8 cellular contexts compared by ENCODE assay signal in the genomic region with DNA sequence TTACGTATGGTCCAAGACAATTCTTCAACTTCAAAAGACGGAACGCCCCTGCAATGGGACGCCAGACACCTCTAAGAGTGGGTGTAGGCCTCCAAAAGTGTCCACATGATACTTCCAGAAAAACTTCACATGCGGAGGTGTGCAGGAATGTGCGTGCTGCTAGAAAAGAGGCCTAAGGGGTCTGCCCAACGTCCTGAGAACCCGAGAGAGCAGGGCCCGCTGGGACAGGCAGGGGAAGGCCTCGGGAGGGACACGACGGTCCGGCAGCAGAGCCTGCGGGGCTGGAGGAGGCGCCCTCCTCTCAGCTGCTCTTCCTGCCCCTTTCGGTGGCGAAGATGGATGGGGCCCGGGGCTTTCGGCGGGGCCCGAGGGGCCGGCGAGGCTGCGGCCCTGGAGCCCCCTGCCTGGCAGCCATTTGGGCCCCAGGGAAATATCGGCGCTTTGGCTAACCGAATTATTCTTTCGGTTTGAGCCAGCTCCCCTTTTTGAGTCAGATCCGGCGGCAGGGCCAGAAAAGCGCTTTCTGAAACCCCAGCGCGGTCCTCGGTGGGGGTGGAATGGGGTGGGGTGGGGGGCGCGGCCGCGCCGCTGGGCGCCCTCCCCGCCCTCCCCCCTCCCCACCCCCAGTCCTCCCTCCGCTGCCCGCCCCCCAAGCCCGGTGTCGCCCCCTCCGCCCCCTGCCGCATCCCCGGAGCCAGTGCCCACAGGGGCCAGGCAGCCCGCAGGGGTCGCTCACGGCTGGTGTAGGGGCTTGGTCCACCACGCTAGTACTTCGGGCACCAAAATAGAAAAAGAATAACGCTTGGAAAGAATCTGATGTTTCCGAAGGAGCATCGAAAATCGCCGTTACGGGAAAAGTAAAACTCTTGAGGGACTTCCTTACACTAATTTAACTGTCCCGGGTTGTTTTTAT.
DNase-seq lines count a peak whose midpoint lies in the region; ATAC-seq and TF ChIP-seq lines count a peak whose summit lies in the region.

No MANE protein-coding gene starts in this region.

- no peak for TF ChIP-seq POLR2A in NB4 (IDR thresholded peaks at IDR 0.05; ENCODE audit: extremely low read depth, insufficient read length)

- no peaks in the 10 kb centered on the region for H3K9me3 ChIP-seq in iPS-20b (ENCODE audit: insufficient read depth, low read depth, low read length)

- H3K4me1 ChIP-seq in iPS-20b (ENCODE audit: insufficient read depth, low read length): peaks cover 3% of the 10 kb centered on the region; the same call in 1 of the 2 replicates

- H3K4me3 ChIP-seq in NB4 (ENCODE audit: low read depth, low read length): peak overlapping the region; percentile 45
- H3K4me3 ChIP-seq in iPS-20b (ENCODE audit: low read length): peak overlapping the region; percentile 62

- H3K27ac ChIP-seq in iPS-20b (ENCODE audit: low read length): no peak overlapping the region

- H3K27me3 ChIP-seq in iPS-20b (ENCODE audit: insufficient read depth, low read length): peaks cover 71% of the 10 kb centered on the region

- peak overlapping the region; percentile 29; the same call in 1 of the 2 replicates for H3K9ac ChIP-seq in iPS-20b (ENCODE audit: low read depth, low read length)

- peak; percentile 74 for DNase-seq in NB4 (ENCODE audit: low read depth)
- peak; percentile 59 for DNase-seq in activated naive CD4-positive, alpha-beta T cell treated with anti-CD3 and anti-CD28 coated beads, Interleukin-2, amount 50 U/mL, for 16 hours
- DNase-seq in stimulated activated CD4-positive, alpha-beta T cell treated with anti-CD3 and anti-CD28 coated beads, Interleukin-2, amount 100 ng/mL, for 48 hours: peak; percentile 63 to 64
- no peak for DNase-seq in NCI-H69 (lab: John Stamatoyannopoulos, UW)
- no peak for DNase-seq in HPDE6-E6E7 (ENCODE audit: extremely low spot score)

- ATAC-seq in GM18909 (IDR thresholded peaks at IDR 0.05; ENCODE audit: poor library complexity, unreplicated experiment) (peak; percentile 38), GM18870 (IDR thresholded peaks at IDR 0.05; ENCODE audit: unreplicated experiment) (no peak)

- peak; percentile 20 for TF ChIP-seq CTCF in NB4 (IDR thresholded peaks at IDR 0.05; ENCODE audit: low read depth, low read length)

- no peaks in the 10 kb centered on the region for H3K36me3 ChIP-seq in iPS-20b (ENCODE audit: insufficient read depth, low read depth, low read length)

Comparison
In these comparisons a context has a peak if more than half of its experiments do, and no peak if none do; other contexts are left out.
1. DNase-seq: peak in NB4 (single experiment), activated naive CD4-positive, alpha-beta T cell treated with anti-CD3 and anti-CD28 coated beads, Interleukin-2, amount 50 U/mL, for 16 hours (single experiment) and stimulated activated CD4-positive, alpha-beta T cell treated with anti-CD3 and anti-CD28 coated beads, Interleukin-2, amount 100 ng/mL, for 48 hours (2 of 2); none in NCI-H69 (single experiment) and HPDE6-E6E7 (single experiment).